Comparison of ENCODE assay signal across 21 cellular contexts in genomic region chr13:32660227-32660626, GRCh38.
DNase-seq lines count a peak whose midpoint lies in the region; TF ChIP-seq lines count a peak whose summit lies in the region.
"Had no signal": no experiment of that assay in that cellular context is flagged by ENCODE, and none has a peak within 500 bp of the region (broad histone marks: within the 10 kb centered on the region; RNA-seq: fewer than 3 reads in every experiment).

No MANE protein-coding gene starts in this region.

- peaks cover 44% of the 10 kb centered on the region for H3K79me2 ChIP-seq in hepatocyte

- no peaks in the 10 kb centered on the region for H3K36me3 ChIP-seq in hepatocyte (replicated peaks; ENCODE audit: insufficient read depth, low read depth)
- no peaks in the 10 kb centered on the region for H3K36me3 ChIP-seq in thyroid gland

- H3K9me3 ChIP-seq in hepatocyte (ENCODE audit: low read depth) (no peaks in the 10 kb centered on the region), thyroid gland (no peaks in the 10 kb centered on the region)

- 83% methylated on average over 2 of the region's 2 CpGs for WGBS in hepatocyte (ENCODE audit: low lambda C conversion rate, missing lambda C conversion rate)
- WGBS in thyroid gland, 2 donors: 68 to 95% methylated on average over 1 to 2 of the region's 2 CpGs

- TF ChIP-seq POLR2A in thyroid gland (IDR thresholded peaks at IDR 0.05): no peak

- H4K20me1 ChIP-seq in hepatocyte (ENCODE audit: insufficient read depth, poor library complexity, severe bottlenecking): no peaks in the 10 kb centered on the region

- H3K9me2 ChIP-seq in hepatocyte (replicated peaks; ENCODE audit: insufficient read depth): no peaks in the 10 kb centered on the region

- H3K27ac ChIP-seq in hepatocyte (no peak overlapping the region), thyroid gland (no peak overlapping the region)
- H3K27ac ChIP-seq: sigmoid colon had no signal

- H3K4me2 ChIP-seq in hepatocyte: no peak overlapping the region

- H2AFZ ChIP-seq in hepatocyte: no peak overlapping the region

- peak; percentile 31 for DNase-seq in activated effector memory CD4-positive, alpha-beta T cell treated with anti-CD3 and anti-CD28 coated beads, Interleukin-2, amount 50 U/mL, for 16 hours
- DNase-seq in activated effector memory CD4-positive, alpha-beta T cell treated with Interleukin-2 at 50 U/mL for 16 hours: no peak
- peak; percentile 15 for DNase-seq in NCI-H146 treated with DMSO at 0.1 percent for 48 hours (lab: John Stamatoyannopoulos, UW; ENCODE audit: unreplicated experiment)
- DNase-seq in hepatocyte (ENCODE audit: low spot score): peak; percentile 16
- peak; percentile 58 to 59 for DNase-seq in thyroid gland
- DNase-seq in NCI-H1105 (lab: John Stamatoyannopoulos, UW): no peak
- no peak for DNase-seq in anterior cingulate cortex (lab: John Stamatoyannopoulos, UW)
- no peak for DNase-seq in SW480 (ENCODE audit: low spot score)
- DNase-seq: ACHN; activated B cell treated with CpG ODN at 0.5 μM for 24 hours; activated CD8-positive, alpha-beta T cell treated with anti-CD3 and anti-CD28 coated beads, Interleukin-2, amount 10 ng/mL, durations not matched to agents 7 days and 5 days; activated naive CD8-positive, alpha-beta T cell treated with anti-CD3 and anti-CD28 coated beads for 36 hours; activated T-cell treated with anti-CD3 and anti-CD28 coated beads, Interleukin-2, amount 50 U/mL, for 72 hours; CD4-positive, CD25-positive, alpha-beta regulatory T cell; left colon; NCI-H187 treated with DMSO at 0.1 percent for 48 hours; NCI-H524 treated with DMSO at 0.1 percent for 48 hours; nucleus accumbens; OCI-M1; SHP77; sigmoid colon had no signal

- H3K4me3 ChIP-seq in hepatocyte (no peak overlapping the region), thyroid gland (replicated peaks in 1 of 3) (no peak overlapping the region)
- H3K4me3 ChIP-seq: sigmoid colon had no signal

- no peaks in the 10 kb centered on the region for H3K27me3 ChIP-seq in hepatocyte
- H3K27me3 ChIP-seq in thyroid gland: no peaks in the 10 kb centered on the region
- H3K27me3 ChIP-seq: sigmoid colon had no signal

- intact Hi-C loops in thyroid gland (cut with DNase I): no loop called here

- no peaks in the 10 kb centered on the region for H3K4me1 ChIP-seq in hepatocyte (ENCODE audit: insufficient read depth)
- peaks cover 7 to 8% of the 10 kb centered on the region in 2 donors for H3K4me1 ChIP-seq in thyroid gland
- H3K4me1 ChIP-seq: sigmoid colon had no signal

- TF ChIP-seq CTCF in hepatocyte (IDR thresholded peaks at IDR 0.05; ENCODE audit: poor library complexity): no peak
- no peak for TF ChIP-seq CTCF in thyroid gland (IDR thresholded peaks at IDR 0.05)

Comparison
In these comparisons a context has a peak if more than half of its experiments do, and no peak if none do; other contexts are left out.
1. DNase-seq: peak in activated effector memory CD4-positive, alpha-beta T cell treated with anti-CD3 and anti-CD28 coated beads, Interleukin-2, amount 50 U/mL, for 16 hours (single experiment), NCI-H146 treated with DMSO at 0.1 percent for 48 hours (single experiment), hepatocyte (single experiment) and thyroid gland (2 of 2); none in activated effector memory CD4-positive, alpha-beta T cell treated with Interleukin-2 at 50 U/mL for 16 hours (single experiment), NCI-H1105 (single experiment), anterior cingulate cortex (0 of 58) and SW480 (single experiment).